In the genomic region with DNA sequence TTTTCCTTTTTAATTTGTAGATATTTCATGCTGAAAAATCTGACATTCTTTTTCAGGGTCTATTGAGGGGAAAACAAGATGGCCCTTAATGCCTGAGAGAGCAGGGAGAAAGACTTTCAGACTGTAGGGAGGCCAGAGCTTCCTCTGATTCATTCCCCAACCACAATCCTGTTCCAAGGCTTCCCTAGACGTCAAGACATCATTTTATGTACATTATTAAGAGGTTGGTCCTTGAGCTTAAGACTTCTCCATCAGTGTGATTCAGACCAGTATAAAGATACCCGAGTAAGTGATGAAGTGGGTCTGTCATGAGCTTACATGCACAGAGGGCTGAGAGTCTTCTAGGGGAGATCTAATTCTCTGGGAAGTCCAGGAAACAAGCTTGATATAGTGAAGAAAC, we compare ENCODE assay signal across 27 cellular contexts. TPM values are rescaled to one million over a fixed set of nuclear protein-coding genes. Genes with fewer than 3 reads are reported as not detected.
"Had no signal": no experiment of that assay in that cellular context is flagged by ENCODE, and none has a peak within 500 bp of the region (broad histone marks: within the 10 kb centered on the region; RNA-seq: fewer than 3 reads in every experiment).

No MANE protein-coding gene starts in this region.

- H3K36me3 Mint-ChIP-seq: activated CD4-positive, alpha-beta memory T cell treated with anti-CD3 and anti-CD28 coated beads for 36 hours; activated naive CD8-positive, alpha-beta T cell treated with anti-CD3 and anti-CD28 coated beads for 36 hours; stimulated activated memory B cell treated with anti-CD40 and anti-IgM and Interleukin-4, amounts not matched to agents 10 μg/mL and 1 μg/mL and 100 μg/mL, for 72 hours; WTC11 had no signal

- H3K27me3 ChIP-seq: sigmoid colon, stomach, suprapubic skin, tibial nerve had no signal

- H3K9me3 Mint-ChIP-seq: activated CD4-positive, alpha-beta memory T cell treated with anti-CD3 and anti-CD28 coated beads for 36 hours; activated naive CD8-positive, alpha-beta T cell treated with anti-CD3 and anti-CD28 coated beads for 36 hours; endodermal cell; stimulated activated memory B cell treated with anti-CD40 and anti-IgM and Interleukin-4, amounts not matched to agents 10 μg/mL and 1 μg/mL and 100 μg/mL, for 72 hours; T-helper 2 cell treated with Interferon-gamma antibody and Interleukin-4, amounts not matched to agents 5 μg/mL and 100 μg/mL, for 36 hours had no signal

- ATAC-seq: activated CD4-positive, alpha-beta T cell treated with anti-CD3 and anti-CD28 coated beads for 36 hours; gastroesophageal sphincter; heart left ventricle; lower lobe of right lung; mucosa of descending colon had no signal

- DNase-seq: activated CD4-positive, alpha-beta memory T cell treated with anti-CD3 and anti-CD28 coated beads for 36 hours; activated CD4-positive, alpha-beta T cell treated with anti-CD3 and anti-CD28 coated beads for 36 hours; activated naive CD4-positive, alpha-beta T cell treated with Interleukin-2 at 50 U/mL for 16 hours; activated naive CD8-positive, alpha-beta T cell treated with anti-CD3 and anti-CD28 coated beads for 36 hours; activated T-cell treated with anti-CD3 and anti-CD28 coated beads, Interleukin-2, amount 50 U/mL, for 48 hours; amniotic stem cell; cortex of kidney; endodermal cell; heart left ventricle; islet precursor cell; lower lobe of right lung; mucosa of descending colon; nephron progenitor cell; occipital lobe; retina; sigmoid colon; stimulated activated CD4-positive, alpha-beta T cell treated with anti-CD3 and anti-CD28 coated beads, Interleukin-15, amount 100 ng/mL, for 24 hours; stomach had no signal

- H3K4me1 ChIP-seq: gastroesophageal sphincter, heart left ventricle, lower lobe of right lung, sigmoid colon, stomach, suprapubic skin, tibial nerve had no signal

- H3K4me2 ChIP-seq: smooth muscle cell had no signal

- FAIRE-seq: TTC549 had no signal

- H3K4me3 Mint-ChIP-seq: activated CD4-positive, alpha-beta memory T cell treated with anti-CD3 and anti-CD28 coated beads for 36 hours; activated CD4-positive, alpha-beta T cell treated with anti-CD3 and anti-CD28 coated beads for 36 hours; activated naive CD8-positive, alpha-beta T cell treated with anti-CD3 and anti-CD28 coated beads for 36 hours; endodermal cell; nephron progenitor cell; stimulated activated memory B cell treated with anti-CD40 and anti-IgM and Interleukin-4, amounts not matched to agents 10 μg/mL and 1 μg/mL and 100 μg/mL, for 72 hours; T-helper 2 cell treated with Interferon-gamma antibody and Interleukin-4, amounts not matched to agents 5 μg/mL and 100 μg/mL, for 36 hours; WTC11 had no signal

- H3K9me3 ChIP-seq: gastroesophageal sphincter, heart left ventricle, lower lobe of right lung, mucosa of descending colon, sigmoid colon, stomach, suprapubic skin, tibial nerve had no signal

- H3K4me1 Mint-ChIP-seq: activated CD4-positive, alpha-beta T cell treated with anti-CD3 and anti-CD28 coated beads for 36 hours; activated naive CD8-positive, alpha-beta T cell treated with anti-CD3 and anti-CD28 coated beads for 36 hours; stimulated activated memory B cell treated with anti-CD40 and anti-IgM and Interleukin-4, amounts not matched to agents 10 μg/mL and 1 μg/mL and 100 μg/mL, for 72 hours had no signal

- H3K4me3 ChIP-seq: gastroesophageal sphincter, heart left ventricle, lower lobe of right lung, mucosa of descending colon, sigmoid colon, smooth muscle cell, stomach, suprapubic skin, tibial nerve had no signal

- H3K27ac Mint-ChIP-seq: activated CD4-positive, alpha-beta memory T cell treated with anti-CD3 and anti-CD28 coated beads for 36 hours; activated CD4-positive, alpha-beta T cell treated with anti-CD3 and anti-CD28 coated beads for 36 hours; activated naive CD8-positive, alpha-beta T cell treated with anti-CD3 and anti-CD28 coated beads for 36 hours; endodermal cell; nephron progenitor cell; stimulated activated memory B cell treated with anti-CD40 and anti-IgM and Interleukin-4, amounts not matched to agents 10 μg/mL and 1 μg/mL and 100 μg/mL, for 72 hours; T-helper 2 cell treated with Interferon-gamma antibody and Interleukin-4, amounts not matched to agents 5 μg/mL and 100 μg/mL, for 36 hours; WTC11 had no signal

- H3K36me3 ChIP-seq: gastroesophageal sphincter, heart left ventricle, lower lobe of right lung, sigmoid colon, stomach, suprapubic skin, tibial nerve had no signal

- H3K27ac ChIP-seq: epithelial cell of prostate, gastroesophageal sphincter, heart left ventricle, lower lobe of right lung, sigmoid colon, stomach, suprapubic skin, tibial nerve had no signal

RNA-seq across cellular contexts. Expression of gene AVPR1A, which starts 57.3 kb away (rescaled TPM):
- total RNA-seq: activated CD4-positive, alpha-beta memory T cell treated with anti-CD3 and anti-CD28 coated beads for 36 hours; activated CD4-positive, alpha-beta T cell treated with anti-CD3 and anti-CD28 coated beads for 36 hours; activated naive CD8-positive, alpha-beta T cell treated with anti-CD3 and anti-CD28 coated beads for 36 hours; endodermal cell; smooth muscle cell had no signal
- polyA plus RNA-seq: smooth muscle cell had no signal
